In the genomic region with DNA sequence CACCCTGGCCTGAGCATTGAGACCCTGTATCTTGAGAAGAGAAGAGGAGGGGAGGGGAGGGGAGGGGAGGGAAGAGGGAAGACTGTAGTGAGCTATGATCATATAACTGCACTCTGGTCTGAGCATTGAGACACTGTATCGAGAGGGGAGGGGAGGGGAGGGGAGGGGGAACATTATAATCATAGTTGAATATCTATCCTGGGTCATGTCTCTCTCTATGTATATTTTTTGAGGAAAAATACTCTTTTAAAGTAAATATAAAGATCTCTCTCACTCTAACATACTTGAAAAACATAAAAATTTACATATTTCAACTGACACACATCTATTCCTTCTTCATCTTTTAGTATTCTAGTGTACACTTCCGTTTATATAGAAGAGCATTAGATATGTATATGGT, we compare ENCODE assay signal across 39 cellular contexts.
"Had no signal": no experiment of that assay in that cellular context is flagged by ENCODE, and none has a peak within 500 bp of the region (broad histone marks: within the 10 kb centered on the region; RNA-seq: fewer than 3 reads in every experiment).

No MANE protein-coding gene starts in this region.

- DNase-seq: activated effector memory CD4-positive, alpha-beta T cell treated with anti-CD3 and anti-CD28 coated beads, Interleukin-2, amount 50 U/mL, for 16 hours; activated effector memory CD4-positive, alpha-beta T cell treated with Interleukin-2 at 50 U/mL for 16 hours; activated gamma-delta T cell; activated gamma-delta T cell treated with Interleukin-2 at 50 U/mL for 16 hours; activated naive CD4-positive, alpha-beta T cell; activated naive CD4-positive, alpha-beta T cell treated with anti-CD3 and anti-CD28 coated beads for 36 hours; activated naive CD4-positive, alpha-beta T cell treated with anti-CD3 and anti-CD28 coated beads, Interleukin-2, amount 10 ng/mL, durations not matched to agents 7 days and 5 days; activated naive CD4-positive, alpha-beta T cell treated with anti-CD3 and anti-CD28 coated beads, Interleukin-2, amount 50 U/mL, for 16 hours; activated naive CD4-positive, alpha-beta T cell treated with Interleukin-2 at 50 U/mL for 16 hours; activated naive CD8-positive, alpha-beta T cell treated with anti-CD3 and anti-CD28 coated beads for 36 hours; activated naive CD8-positive, alpha-beta T cell treated with anti-CD3 and anti-CD28 coated beads, Interleukin-2, amount 10 ng/mL, durations not matched to agents 7 days and 5 days; activated naive CD8-positive, alpha-beta T cell treated with anti-CD3 and anti-CD28 coated beads, Interleukin-2, amount 50 U/mL, for 24 hours; activated T-cell treated with anti-CD3 and anti-CD28 coated beads, Interleukin-2, amount 50 U/mL, for 1 hour; activated T-cell treated with anti-CD3 and anti-CD28 coated beads, Interleukin-2, amount 50 U/mL, for 24 hours; activated T-cell treated with anti-CD3 and anti-CD28 coated beads, Interleukin-2, amount 50 U/mL, for 4 hours; activated T-cell treated with anti-CD3 and anti-CD28 coated beads, Interleukin-2, amount 50 U/mL, for 48 hours; activated T-cell treated with anti-CD3 and anti-CD28 coated beads, Interleukin-2, amount 50 U/mL, for 72 hours; adrenal gland; amniotic stem cell; amygdala; anterior cingulate cortex; aorta; body of pancreas; brain microvascular endothelial cell; caudate nucleus; central memory CD4-positive, alpha-beta T cell; cerebellar nuclear complex had no signal

- H3K27ac ChIP-seq: adrenal gland, ascending aorta, body of pancreas, brain microvascular endothelial cell, breast epithelium, cardiac muscle cell had no signal

- H3K4me1 Mint-ChIP-seq: activated naive CD4-positive, alpha-beta T cell treated with anti-CD3 and anti-CD28 coated beads, Interleukin-2, amount 10 ng/mL, durations not matched to agents 7 days and 5 days; activated naive CD4-positive, alpha-beta T cell treated with anti-CD3 and anti-CD28 coated beads, Interleukin-2, amount 50 U/mL, for 24 hours; activated naive CD8-positive, alpha-beta T cell treated with anti-CD3 and anti-CD28 coated beads for 36 hours; activated naive CD8-positive, alpha-beta T cell treated with anti-CD3 and anti-CD28 coated beads, Interleukin-2, amount 10 ng/mL, durations not matched to agents 7 days and 5 days; activated naive CD8-positive, alpha-beta T cell treated with anti-CD3 and anti-CD28 coated beads, Interleukin-2, amount 50 U/mL, for 24 hours; activated T-helper 17 cell treated with anti-CD3 and anti-CD28 coated beads, Interleukin-2, amount 50 U/mL, for 72 hours; central memory CD8-positive, alpha-beta T cell had no signal

- FAIRE-seq: astrocyte, bronchial epithelial cell had no signal

- H3K36me3 ChIP-seq: adrenal gland, ascending aorta, brain microvascular endothelial cell, breast epithelium, cardiac muscle cell had no signal

- H3K27me3 ChIP-seq: adrenal gland, ascending aorta, body of pancreas, brain microvascular endothelial cell, breast epithelium, cardiac muscle cell had no signal

- ATAC-seq: activated naive CD4-positive, alpha-beta T cell treated with anti-CD3 and anti-CD28 coated beads, Interleukin-2, amount 50 U/mL, for 72 hours; activated naive CD8-positive, alpha-beta T cell treated with anti-CD3 and anti-CD28 coated beads, Interleukin-2, amount 50 U/mL, for 24 hours; activated T-cell treated with anti-CD3 and anti-CD28 coated beads, Interleukin-2, amount 50 U/mL, for 4 hours; activated T-cell treated with anti-CD3 and anti-CD28 coated beads, Interleukin-2, amount 50 U/mL, for 72 hours; activated T-helper 17 cell treated with anti-CD3 and anti-CD28 coated beads, Interleukin-2, amount 50 U/mL, for 72 hours had no signal

- H3K9me3 ChIP-seq: body of pancreas had no signal

- H3K27me3 Mint-ChIP-seq: activated naive CD4-positive, alpha-beta T cell treated with anti-CD3 and anti-CD28 coated beads, Interleukin-2, amount 10 ng/mL, durations not matched to agents 7 days and 5 days; activated naive CD4-positive, alpha-beta T cell treated with anti-CD3 and anti-CD28 coated beads, Interleukin-2, amount 50 U/mL, for 24 hours; activated naive CD8-positive, alpha-beta T cell; activated naive CD8-positive, alpha-beta T cell treated with anti-CD3 and anti-CD28 coated beads for 36 hours; activated naive CD8-positive, alpha-beta T cell treated with anti-CD3 and anti-CD28 coated beads, Interleukin-2, amount 10 ng/mL, durations not matched to agents 7 days and 5 days; activated naive CD8-positive, alpha-beta T cell treated with anti-CD3 and anti-CD28 coated beads, Interleukin-2, amount 50 U/mL, for 24 hours; activated T-cell treated with anti-CD3 and anti-CD28 coated beads, Interleukin-2, amount 50 U/mL, for 24 hours; activated T-helper 17 cell treated with anti-CD3 and anti-CD28 coated beads, Interleukin-2, amount 50 U/mL, for 72 hours; brain; central memory CD8-positive, alpha-beta T cell had no signal

- H3K4me3 ChIP-seq: adrenal gland, ascending aorta, body of pancreas, breast epithelium, cardiac muscle cell had no signal

- H3K27ac Mint-ChIP-seq: activated naive CD4-positive, alpha-beta T cell treated with anti-CD3 and anti-CD28 coated beads for 36 hours; activated naive CD4-positive, alpha-beta T cell treated with anti-CD3 and anti-CD28 coated beads, Interleukin-2, amount 10 ng/mL, durations not matched to agents 7 days and 5 days; activated naive CD4-positive, alpha-beta T cell treated with anti-CD3 and anti-CD28 coated beads, Interleukin-2, amount 50 U/mL, for 24 hours; activated naive CD4-positive, alpha-beta T cell treated with anti-CD3 and anti-CD28 coated beads, Interleukin-2, amount 50 U/mL, for 72 hours; activated naive CD8-positive, alpha-beta T cell; activated naive CD8-positive, alpha-beta T cell treated with anti-CD3 and anti-CD28 coated beads for 36 hours; activated naive CD8-positive, alpha-beta T cell treated with anti-CD3 and anti-CD28 coated beads, Interleukin-2, amount 10 ng/mL, durations not matched to agents 7 days and 5 days; activated naive CD8-positive, alpha-beta T cell treated with anti-CD3 and anti-CD28 coated beads, Interleukin-2, amount 50 U/mL, for 24 hours; activated T-cell treated with anti-CD3 and anti-CD28 coated beads, Interleukin-2, amount 50 U/mL, for 24 hours; activated T-cell treated with anti-CD3 and anti-CD28 coated beads, Interleukin-2, amount 50 U/mL, for 72 hours; activated T-helper 1 cell treated with anti-CD3 and anti-CD28 coated beads, Interleukin-12 subunit alpha, Interleukin-12 subunit beta, Interleukin-2, Interleukin-4 antibody, amounts not matched to agents 30 ng/mL and 10 ng/mL and 1 ng/mL, durations not matched to agents 14 hours and 24 hours and 36 hours; activated T-helper 17 cell treated with anti-CD3 and anti-CD28 coated beads, Interleukin-2, amount 50 U/mL, for 72 hours had no signal

- H3K4me3 Mint-ChIP-seq: activated naive CD4-positive, alpha-beta T cell treated with anti-CD3 and anti-CD28 coated beads for 36 hours; activated naive CD4-positive, alpha-beta T cell treated with anti-CD3 and anti-CD28 coated beads, Interleukin-2, amount 10 ng/mL, durations not matched to agents 7 days and 5 days; activated naive CD4-positive, alpha-beta T cell treated with anti-CD3 and anti-CD28 coated beads, Interleukin-2, amount 50 U/mL, for 24 hours; activated naive CD8-positive, alpha-beta T cell; activated naive CD8-positive, alpha-beta T cell treated with anti-CD3 and anti-CD28 coated beads for 36 hours; activated naive CD8-positive, alpha-beta T cell treated with anti-CD3 and anti-CD28 coated beads, Interleukin-2, amount 10 ng/mL, durations not matched to agents 7 days and 5 days; activated naive CD8-positive, alpha-beta T cell treated with anti-CD3 and anti-CD28 coated beads, Interleukin-2, amount 50 U/mL, for 24 hours; activated T-cell treated with anti-CD3 and anti-CD28 coated beads, Interleukin-2, amount 50 U/mL, for 24 hours; activated T-cell treated with anti-CD3 and anti-CD28 coated beads, Interleukin-2, amount 50 U/mL, for 4 hours; activated T-cell treated with anti-CD3 and anti-CD28 coated beads, Interleukin-2, amount 50 U/mL, for 72 hours; activated T-helper 1 cell treated with anti-CD3 and anti-CD28 coated beads, Interleukin-12 subunit alpha, Interleukin-12 subunit beta, Interleukin-2, Interleukin-4 antibody, amounts not matched to agents 30 ng/mL and 10 ng/mL and 1 ng/mL, durations not matched to agents 14 hours and 24 hours and 36 hours; activated T-helper 17 cell treated with anti-CD3 and anti-CD28 coated beads, Interleukin-2, amount 50 U/mL, for 72 hours; brain; central memory CD8-positive, alpha-beta T cell had no signal

- H3K4me1 ChIP-seq: adrenal gland, ascending aorta, body of pancreas, breast epithelium had no signal
